In genomic region chr11:837189-837989, GRCh38 we compare ENCODE assay signal across 21 cellular contexts. TPM values are rescaled to one million over a fixed set of nuclear protein-coding genes. Genes with fewer than 3 reads are reported as not detected.
A peak's percentile ranks its signal among the peaks of the same experiment; 100 is the strongest.
DNase-seq lines count a peak whose midpoint lies in the region; ATAC-seq, FAIRE-seq and TF ChIP-seq lines count a peak whose summit lies in the region.
"Had no signal": no experiment of that assay in that cellular context is flagged by ENCODE, and none has a peak within 500 bp of the region (broad histone marks: within the 10 kb centered on the region; RNA-seq: fewer than 3 reads in every experiment).

No MANE protein-coding gene starts in this region.

- dilution Hi-C loops in endothelial cell of umbilical vein (cut with MboI; ENCODE audit: extremely low pct_ligation_motif_present, low sequenced_read_pairs): no loop called here

- POLR2A ChIA-PET in SK-N-SH (lab: Yijun Ruan, JAX): interaction anchor here (0.9 kb wide), 1 partner anchor 18 kb away, joined by 3 read pairs; the partner anchor contains the start of gene PNPLA2
- POLR2A ChIA-PET in Panc1 (lab: Charles Lee): interaction anchor here (0.6 kb wide), 2 partner anchors 10 to 27 kb away, joined by 5 to 6 read pairs; partner anchors contain the start of gene CRACR2B
- POLR2A ChIA-PET in endothelial cell of umbilical vein (lab: Charles Lee): no interaction called here

- in situ Hi-C loops in Panc1 (cut with HindIII; ENCODE audit: low pct_unique_long_range_greater_than_20kb, low sequenced_read_pairs): no loop called here

- peaks cover 69% of the 10 kb centered on the region for H4K20me1 ChIP-seq in SK-N-SH (ENCODE audit: insufficient read depth)
- H4K20me1 ChIP-seq in endothelial cell of umbilical vein (replicated peaks; ENCODE audit: control insufficient read depth, extremely low read depth, insufficient read depth, low read length): no peaks in the 10 kb centered on the region
- H4K20me1 ChIP-seq in hepatocyte (ENCODE audit: insufficient read depth, poor library complexity, severe bottlenecking): peaks cover 34% of the 10 kb centered on the region

- no peak for TF ChIP-seq RAD21 in SK-N-SH (IDR thresholded peaks at IDR 0.05; ENCODE audit: low read length)

- no peaks in the 10 kb centered on the region for H3K27me3 ChIP-seq in SK-N-SH (ENCODE audit: insufficient read depth)
- no peaks in the 10 kb centered on the region for H3K27me3 ChIP-seq in Panc1 (ENCODE audit: control insufficient read depth, insufficient read depth, low read length)
- no peaks in the 10 kb centered on the region for H3K27me3 ChIP-seq in endothelial cell of umbilical vein (ENCODE audit: control insufficient read depth in 2 of 2, insufficient read depth in 2 of 2, low read length in 2 of 2)
- H3K27me3 ChIP-seq in psoas muscle (ENCODE audit: insufficient read depth in 3 of 3, low read length in 2 of 3): no peaks in the 10 kb centered on the region
- H3K27me3 ChIP-seq in hepatocyte: no peaks in the 10 kb centered on the region

- H2AFZ ChIP-seq in SK-N-SH (ENCODE audit: low read depth) (no peak overlapping the region), endothelial cell of umbilical vein (ENCODE audit: low read depth, low read length) (no peak overlapping the region), hepatocyte (no peak overlapping the region)

- H3K9ac ChIP-seq in SK-N-SH (no peak overlapping the region), endothelial cell of umbilical vein (replicated peaks; ENCODE audit: extremely low read depth, insufficient read depth, low read length) (no peak overlapping the region)

- H3K4me2 ChIP-seq in SK-N-SH: peak overlapping the region; percentile 28; the same call in 1 of the 2 replicates
- H3K4me2 ChIP-seq in endothelial cell of umbilical vein (ENCODE audit: insufficient read depth, low read length): no peak overlapping the region
- no peak overlapping the region for H3K4me2 ChIP-seq in hepatocyte

- peak; percentile 34 for TF ChIP-seq POLR2A in endothelial cell of umbilical vein (IDR thresholded peaks at IDR 0.05; ENCODE audit: low read depth, low read length)
- no peak for TF ChIP-seq POLR2A in H54 (IDR thresholded peaks at IDR 0.05; ENCODE audit: low read depth, low read length)

- CTCF ChIA-PET in SK-N-SH (lab: Yijun Ruan, JAX): interaction anchor here (3.8 kb wide), 1 partner anchor 10 kb away, joined by 21 read pairs; no protein-coding TSS in a partner anchor
- CTCF ChIA-PET in Panc1 (lab: Charles Lee): interaction anchor here (0.7 kb wide), 1 partner anchor 213 kb away, joined by 8 read pairs; no protein-coding TSS in a partner anchor
- CTCF ChIA-PET in endothelial cell of umbilical vein (lab: Charles Lee): interaction anchor here (1.1 kb wide), 1 partner anchor 213 kb away, joined by 3 read pairs; no protein-coding TSS in a partner anchor

- DNase-seq in SK-N-SH (no peak), Panc1 (ENCODE audit: low read depth, low spot score) (no peak), endothelial cell of umbilical vein (ENCODE audit: low read depth, low spot score) (no peak), psoas muscle (no peak), H54 (ENCODE audit: insufficient read length, low spot score) (no peak), hepatocyte (ENCODE audit: low spot score) (no peak), midbrain (lab: John Stamatoyannopoulos, UW) (no peak)
- DNase-seq: activated CD4-positive, alpha-beta T cell treated with anti-CD3 and anti-CD28 coated beads for 48 hours; cerebellar nuclear complex; effector CD8-positive, alpha-beta T cell; HCEC 1CT; head of caudate nucleus; islet precursor cell; MM.1S; naive thymus-derived CD8-positive, alpha-beta T cell; NCI-H748 treated with DMSO at 0.1 percent for 48 hours; posterior cingulate gyrus; stimulated activated CD4-positive, alpha-beta T cell treated with anti-CD3 and anti-CD28 coated beads, Interleukin-2, amount 100 ng/mL, for 24 hours; stimulated activated naive CD8-positive, alpha-beta T cell treated with anti-CD3 and anti-CD28 coated beads, Interleukin-15, Interleukin-2, amounts not matched to agents 100 U/mL and 50 U/mL, for 24 hours had no signal

- TF ChIP-seq EP300 in SK-N-SH (IDR thresholded peaks at IDR 0.05; ENCODE audit: borderline replicate concordance in 1 of 2, low read depth in 1 of 2, low read length in 1 of 2): no peak

- FAIRE-seq in endothelial cell of umbilical vein (lab: Jason Lieb, UNC) (no peak), H54 (lab: Jason Lieb, UNC) (no peak)

- no peak for TF ChIP-seq CTCF in SK-N-SH (IDR thresholded peaks at IDR 0.05)
- no peak for TF ChIP-seq CTCF in Panc1 (IDR thresholded peaks at IDR 0.05)
- TF ChIP-seq CTCF in endothelial cell of umbilical vein (IDR thresholded peaks at IDR 0.05; ENCODE audit: extremely low read depth in 1 of 2, insufficient read depth in 1 of 2, low read depth in 1 of 2, low read length in 2 of 2): no peak
- no peak for TF ChIP-seq CTCF in psoas muscle (IDR thresholded peaks at IDR 0.05)
- no peak for TF ChIP-seq CTCF in hepatocyte (IDR thresholded peaks at IDR 0.05; ENCODE audit: poor library complexity)

- H3K9me1 ChIP-seq in endothelial cell of umbilical vein (replicated peaks; ENCODE audit: control insufficient read depth, extremely low read depth, insufficient read depth, low read length): no peaks in the 10 kb centered on the region

- WGBS in SK-N-SH (ENCODE audit: low lambda C conversion rate): 81% methylated on average over 11 of the region's 22 CpGs
- 81 to 85% (median 82%) methylated on average over 18 to 22 of the region's 22 CpGs for WGBS in psoas muscle, 3 donors
- WGBS in hepatocyte (ENCODE audit: low lambda C conversion rate, missing lambda C conversion rate): 93% methylated on average over 22 of the region's 22 CpGs

- peaks cover 50% of the 10 kb centered on the region for H3F3A ChIP-seq in SK-N-SH (replicated peaks; ENCODE audit: insufficient read depth)

- H3K9me3 ChIP-seq in SK-N-SH (no peaks in the 10 kb centered on the region), Panc1 (ENCODE audit: control insufficient read depth, insufficient read depth, low read depth, low read length) (no peaks in the 10 kb centered on the region), endothelial cell of umbilical vein (replicated peaks; ENCODE audit: control insufficient read depth, insufficient read depth, low read length) (no peaks in the 10 kb centered on the region), psoas muscle (no peaks in the 10 kb centered on the region), hepatocyte (ENCODE audit: low read depth) (no peaks in the 10 kb centered on the region)

- intact Hi-C loops in Panc1 (cut with micrococcal nuclease; ENCODE audit: unreplicated experiment) (no loop called here), endothelial cell of umbilical vein (cut with micrococcal nuclease) (no loop called here), psoas muscle (cut with DNase I) (no loop called here)

- BruUV-seq in Panc1 (replicated peaks; lab: Mats Ljungman, UMichigan) (no TSS peak), endothelial cell of umbilical vein (replicated peaks; lab: Mats Ljungman, UMichigan) (no TSS peak)

- H3K9me2 ChIP-seq in SK-N-SH: no peaks in the 10 kb centered on the region
- no peaks in the 10 kb centered on the region for H3K9me2 ChIP-seq in hepatocyte (replicated peaks; ENCODE audit: insufficient read depth)

- H3K27ac ChIP-seq in SK-N-SH (ENCODE audit: low read depth in 2 of 2, low read length in 1 of 2) (0 out of 4 replicates have a peak overlapping the region, but pooled peaks of 1 of the 2 experiments have one; percentile 32), Panc1 (ENCODE audit: low read length) (peak overlapping the region; percentile 92), endothelial cell of umbilical vein (ENCODE audit: insufficient read depth, low read depth, low read length) (no peak overlapping the region), psoas muscle (peak overlapping the region; percentile 30), hepatocyte (no peak overlapping the region)

- H3K79me2 ChIP-seq in SK-N-SH (ENCODE audit: insufficient read depth): peaks cover 87% of the 10 kb centered on the region
- peaks cover 70% of the 10 kb centered on the region for H3K79me2 ChIP-seq in endothelial cell of umbilical vein (ENCODE audit: control insufficient read depth, insufficient read depth, low read length)
- peaks cover 56% of the 10 kb centered on the region for H3K79me2 ChIP-seq in hepatocyte

- ATAC-seq in SK-N-SH treated with all-trans-retinoic acid at 6 μM for 48 hours: no peak
- ATAC-seq in Panc1: peak; percentile 17
- ATAC-seq in psoas muscle: no peak
- ATAC-seq: naive thymus-derived CD8-positive, alpha-beta T cell; stimulated activated naive CD8-positive, alpha-beta T cell treated with anti-CD3 and anti-CD28 coated beads, Interleukin-15, Interleukin-2, amounts not matched to agents 100 U/mL and 50 U/mL, for 24 hours had no signal

- H3K4me1 ChIP-seq in SK-N-SH (ENCODE audit: control insufficient read depth in 1 of 2, insufficient read depth in 2 of 2, low read depth in 1 of 2, low read length in 1 of 2) (peaks cover 3 to 29% of the 10 kb centered on the region in 2 experiments; a peak in 2 of 4 replicates), Panc1 (ENCODE audit: control insufficient read depth, insufficient read depth, low read length) (peaks cover 63% of the 10 kb centered on the region), endothelial cell of umbilical vein (ENCODE audit: control insufficient read depth, extremely low read depth, insufficient read depth, low read length) (peaks cover 33% of the 10 kb centered on the region), psoas muscle (peaks cover 44% of the 10 kb centered on the region), hepatocyte (ENCODE audit: insufficient read depth) (peaks cover 25% of the 10 kb centered on the region)

- H3K4me3 ChIP-seq in SK-N-SH (ENCODE audit: low read depth in 2 of 2, low read length in 1 of 2) (no peak overlapping the region), Panc1 (ENCODE audit: low read depth in 2 of 2, low read length in 2 of 2) (no peak overlapping the region; a peak in 1 of 4 replicates), endothelial cell of umbilical vein (replicated peaks in 1 of 3; ENCODE audit: insufficient read depth in 1 of 3, low read depth in 1 of 3, low read length in 3 of 3) (no peak overlapping the region), psoas muscle (no peak overlapping the region), hepatocyte (no peak overlapping the region)

- H3K36me3 ChIP-seq in SK-N-SH (replicated peaks in 1 of 2; ENCODE audit: control insufficient read depth in 1 of 2, insufficient read depth in 2 of 2, low read length in 1 of 2) (peaks cover 24 to 45% of the 10 kb centered on the region in 2 experiments), Panc1 (ENCODE audit: control insufficient read depth, insufficient read depth, low read length) (peaks cover 5% of the 10 kb centered on the region; the same call in 1 of the 2 replicates), endothelial cell of umbilical vein (ENCODE audit: control insufficient read depth in 2 of 2, extremely low read depth in 1 of 2, insufficient read depth in 2 of 2, low read length in 2 of 2) (peaks cover 25 to 43% of the 10 kb centered on the region in 2 experiments), psoas muscle (ENCODE audit: insufficient read depth in 1 of 2, low read depth in 1 of 2) (peaks cover 3 to 55% of the 10 kb centered on the region in 2 donors), hepatocyte (replicated peaks; ENCODE audit: insufficient read depth, low read depth) (no peaks in the 10 kb centered on the region)

RNA-seq across cellular contexts. Expression of gene CD151, which starts 4.6 kb away (rescaled TPM):
- polyA plus RNA-seq in SK-N-SH (2012; rRNA removed) (922 and 1,149 TPM in 2 replicates), endothelial cell of umbilical vein (1,090 and 1,522 TPM in 2 replicates), psoas muscle (100 to 1,000 TPM; 158 to 358 (median 224) TPM), hepatocyte (356 and 392 TPM in 2 replicates)
- polyA plus RNA-seq in SK-N-SH (2012; cell fraction: cytosol; rRNA removed): 364 and 668 TPM in 2 replicates
- polyA plus RNA-seq in SK-N-SH (2012; cell fraction: nucleus; rRNA removed): 1,027 and 1,059 TPM in 2 replicates
- total RNA-seq in Panc1 (2021; ENCODE audit: unreplicated experiment) (680 TPM), endothelial cell of umbilical vein (515 and 605 TPM in 2 replicates), psoas muscle (100 to 1,000 TPM; 149 to 175 (median 161) TPM), hepatocyte (248 and 260 TPM in 2 replicates)
- 1,015 TPM for polyA plus RNA-seq in Panc1 (2012; ENCODE audit: insufficient read length)
- 804 and 813 TPM in 2 replicates for polyA plus RNA-seq in endothelial cell of umbilical vein (2011; cell fraction: cytosol; rRNA removed)
- 543 and 618 TPM in 2 replicates for polyA plus RNA-seq in endothelial cell of umbilical vein (2011; cell fraction: nucleus; rRNA removed)
- 576 and 824 TPM in 2 replicates for polyA plus RNA-seq in endothelial cell of umbilical vein (2012)
- 701 and 743 TPM in 2 replicates for polyA minus RNA-seq in endothelial cell of umbilical vein
- 81.2 TPM for polyA minus RNA-seq in endothelial cell of umbilical vein (2011; cell fraction: cytosol; rRNA and poly(A)+ RNA removed)
- polyA minus RNA-seq in endothelial cell of umbilical vein (2011; cell fraction: nucleus; rRNA and poly(A)+ RNA removed): 148 and 185 TPM in 2 replicates

RNA-seq across cellular contexts. Expression of gene POLR2L, which starts 4.9 kb away (rescaled TPM):
- polyA plus RNA-seq in SK-N-SH (2012; rRNA removed) (287 and 540 TPM in 2 replicates), endothelial cell of umbilical vein (146 and 173 TPM in 2 replicates), psoas muscle (100 to 1,000 TPM; 114 to 178 (median 176) TPM), hepatocyte (372 and 402 TPM in 2 replicates)
- polyA plus RNA-seq in SK-N-SH (2012; cell fraction: cytosol; rRNA removed): 228 and 230 TPM in 2 replicates
- 123 and 341 TPM in 2 replicates for polyA plus RNA-seq in SK-N-SH (2012; cell fraction: nucleus; rRNA removed)
- total RNA-seq in Panc1 (2021; ENCODE audit: unreplicated experiment) (673 TPM), endothelial cell of umbilical vein (252 and 259 TPM in 2 replicates), psoas muscle (100 to 1,000 TPM; 113 to 205 (median 156) TPM), hepatocyte (38.0 and 50.2 TPM in 2 replicates)
- 2,061 TPM for polyA plus RNA-seq in Panc1 (2012; ENCODE audit: insufficient read length)
- polyA plus RNA-seq in endothelial cell of umbilical vein (2011; cell fraction: cytosol; rRNA removed): 112 and 129 TPM in 2 replicates
- 35.2 and 49.7 TPM in 2 replicates for polyA plus RNA-seq in endothelial cell of umbilical vein (2011; cell fraction: nucleus; rRNA removed)
- polyA plus RNA-seq in endothelial cell of umbilical vein (2012): 545 and 624 TPM in 2 replicates
- 170 and 227 TPM in 2 replicates for polyA minus RNA-seq in endothelial cell of umbilical vein
- polyA minus RNA-seq in endothelial cell of umbilical vein (2011; cell fraction: cytosol; rRNA and poly(A)+ RNA removed): 156 TPM
- polyA minus RNA-seq in endothelial cell of umbilical vein (2011; cell fraction: nucleus; rRNA and poly(A)+ RNA removed): 39.6 and 67.8 TPM in 2 replicates

RNA-seq across cellular contexts. Expression of gene TSPAN4, which starts 5.3 kb away (rescaled TPM):
- polyA plus RNA-seq in SK-N-SH (2012; rRNA removed) (201 and 226 TPM in 2 replicates), endothelial cell of umbilical vein (199 and 238 TPM in 2 replicates), psoas muscle (10 to 100 TPM; 11.4 to 38.5 (median 25.1) TPM), hepatocyte (148 and 177 TPM in 2 replicates)
- 66.1 and 128 TPM in 2 replicates for polyA plus RNA-seq in SK-N-SH (2012; cell fraction: cytosol; rRNA removed)
- polyA plus RNA-seq in SK-N-SH (2012; cell fraction: nucleus; rRNA removed): 521 and 832 TPM in 2 replicates
- total RNA-seq in Panc1 (2021; ENCODE audit: unreplicated experiment) (187 TPM), endothelial cell of umbilical vein (86.5 and 114 TPM in 2 replicates), psoas muscle (10 to 100 TPM; 13.9 to 22.1 (median 16.8) TPM), hepatocyte (62.5 and 82.8 TPM in 2 replicates)
- 257 TPM for polyA plus RNA-seq in Panc1 (2012; ENCODE audit: insufficient read length)
- polyA plus RNA-seq in endothelial cell of umbilical vein (2011; cell fraction: cytosol; rRNA removed): 107 and 141 TPM in 2 replicates
- polyA plus RNA-seq in endothelial cell of umbilical vein (2011; cell fraction: nucleus; rRNA removed): 144 and 156 TPM in 2 replicates
- polyA plus RNA-seq in endothelial cell of umbilical vein (2012): 66.0 and 93.8 TPM in 2 replicates
- polyA minus RNA-seq in endothelial cell of umbilical vein: 54.1 and 62.2 TPM in 2 replicates
- polyA minus RNA-seq in endothelial cell of umbilical vein (2011; cell fraction: cytosol; rRNA and poly(A)+ RNA removed): 31.0 TPM
- 24.6 and 31.0 TPM in 2 replicates for polyA minus RNA-seq in endothelial cell of umbilical vein (2011; cell fraction: nucleus; rRNA and poly(A)+ RNA removed)

RNA-seq across cellular contexts. Expression of gene CRACR2B, which starts 9.7 kb away (rescaled TPM):
- 0.94 and 1.1 TPM in 2 replicates for polyA plus RNA-seq in SK-N-SH (2012; rRNA removed)
- polyA plus RNA-seq in SK-N-SH (2012; cell fraction: cytosol; rRNA removed): 0.21 and 0.28 TPM in 2 replicates
- polyA plus RNA-seq in SK-N-SH (2012; cell fraction: nucleus; rRNA removed): 3.8 and 5.0 TPM in 2 replicates
- 132 TPM for total RNA-seq in Panc1 (2021; ENCODE audit: unreplicated experiment)
- polyA plus RNA-seq in Panc1 (2012; ENCODE audit: insufficient read length): 167 TPM
- total RNA-seq in endothelial cell of umbilical vein: 8.4 and 9.7 TPM in 2 replicates
- polyA plus RNA-seq in endothelial cell of umbilical vein: 9.3 and 10.7 TPM in 2 replicates
- polyA plus RNA-seq in endothelial cell of umbilical vein (2011; cell fraction: cytosol; rRNA removed): 3.5 and 5.6 TPM in 2 replicates
- polyA plus RNA-seq in endothelial cell of umbilical vein (2011; cell fraction: nucleus; rRNA removed): 31.3 and 33.1 TPM in 2 replicates
- polyA plus RNA-seq in endothelial cell of umbilical vein (2012): 1.2 and 3.3 TPM in 2 replicates
- 1.3 and 2.3 TPM in 2 replicates for polyA minus RNA-seq in endothelial cell of umbilical vein
- polyA minus RNA-seq in endothelial cell of umbilical vein (2011; cell fraction: cytosol; rRNA and poly(A)+ RNA removed): 5.3 TPM
- polyA minus RNA-seq in endothelial cell of umbilical vein (2011; cell fraction: nucleus; rRNA and poly(A)+ RNA removed): 3.1 and 7.7 TPM in 2 replicates
- 1 to 10 TPM; 2.4 to 8.9 (median 4.1) TPM for total RNA-seq in psoas muscle
- polyA plus RNA-seq in psoas muscle: 1 to 10 TPM; 1.9 to 6.4 (median 2.8) TPM
- total RNA-seq in hepatocyte: 9.7 and 10.2 TPM in 2 replicates
- 33.2 and 39.7 TPM in 2 replicates for polyA plus RNA-seq in hepatocyte
- total RNA-seq: SK-MEL-5 had no signal

RNA-seq across cellular contexts. Expression of gene PNPLA2, which starts 18.7 kb away (rescaled TPM):
- polyA plus RNA-seq in SK-N-SH (2012; rRNA removed): 47.7 and 60.3 TPM in 2 replicates
- polyA plus RNA-seq in SK-N-SH (2012; cell fraction: cytosol; rRNA removed): 24.0 and 41.7 TPM in 2 replicates
- polyA plus RNA-seq in SK-N-SH (2012; cell fraction: nucleus; rRNA removed): 222 and 344 TPM in 2 replicates
- total RNA-seq in Panc1 (2021; ENCODE audit: unreplicated experiment): 244 TPM
- polyA plus RNA-seq in Panc1 (2012; ENCODE audit: insufficient read length): 377 TPM
- total RNA-seq in endothelial cell of umbilical vein: 75.6 and 83.0 TPM in 2 replicates
- 73.1 and 80.3 TPM in 2 replicates for polyA plus RNA-seq in endothelial cell of umbilical vein
- polyA plus RNA-seq in endothelial cell of umbilical vein (2011; cell fraction: cytosol; rRNA removed): 32.9 and 45.8 TPM in 2 replicates
- 257 and 355 TPM in 2 replicates for polyA plus RNA-seq in endothelial cell of umbilical vein (2011; cell fraction: nucleus; rRNA removed)
- 44.9 and 69.9 TPM in 2 replicates for polyA plus RNA-seq in endothelial cell of umbilical vein (2012)
- 41.3 and 67.7 TPM in 2 replicates for polyA minus RNA-seq in endothelial cell of umbilical vein
- polyA minus RNA-seq in endothelial cell of umbilical vein (2011; cell fraction: cytosol; rRNA and poly(A)+ RNA removed): 38.2 TPM
- polyA minus RNA-seq in endothelial cell of umbilical vein (2011; cell fraction: nucleus; rRNA and poly(A)+ RNA removed): 80.4 and 131 TPM in 2 replicates
- 100 to 1,000 TPM; 125 to 247 (median 175) TPM for total RNA-seq in psoas muscle
- polyA plus RNA-seq in psoas muscle: 10 to 100 TPM; 64.8 to 87.9 (median 83.8) TPM
- total RNA-seq in hepatocyte: 12.2 and 12.9 TPM in 2 replicates
- 50.0 and 57.3 TPM in 2 replicates for polyA plus RNA-seq in hepatocyte

Comparison
In these comparisons a context has a peak if more than half of its experiments do, and no peak if none do; other contexts are left out.
1. H3K27ac ChIP-seq: peak in Panc1 (single experiment) and psoas muscle (single experiment); none in endothelial cell of umbilical vein (single experiment) and hepatocyte (single experiment).